In genomic region chr9:38474476-38474875, GRCh38 we compare ENCODE assay signal across 14 cellular contexts. TPM values are rescaled to one million over a fixed set of nuclear protein-coding genes. Genes with fewer than 3 reads are reported as not detected.
A peak's percentile ranks its signal among the peaks of the same experiment; 100 is the strongest.
DNase-seq lines count a peak whose midpoint lies in the region; ATAC-seq, FAIRE-seq and TF ChIP-seq lines count a peak whose summit lies in the region.
"Not testable (repeated sequence)": the region's sequence is repeated elsewhere in the genome, so short reads cannot be mapped to it uniquely, and the experiment has no call there.
"Had no signal": no experiment of that assay in that cellular context is flagged by ENCODE, and none has a peak within 500 bp of the region (broad histone marks: within the 10 kb centered on the region; RNA-seq: fewer than 3 reads in every experiment).

No MANE protein-coding gene starts in this region.

- H2AFZ ChIP-seq in K562 (ENCODE audit: low read depth, low read length); keratinocyte (ENCODE audit: control insufficient read depth, low read length): not testable (repeated sequence)
- H2AFZ ChIP-seq in neural progenitor cell (replicated peaks), result peak overlapping the region; percentile 89

- not testable (repeated sequence) for H3K4me2 ChIP-seq in K562 (ENCODE audit: insufficient read depth, low read length); keratinocyte (ENCODE audit: control insufficient read depth, extremely low read depth, insufficient read depth, low read depth, low read length); neural progenitor cell

- H3K27me3 ChIP-seq in K562 (ENCODE audit: control insufficient read depth in 2 of 2, insufficient read depth in 2 of 2, low read length in 2 of 2); keratinocyte (ENCODE audit: control insufficient read depth, extremely low read depth, insufficient read depth, low read length); neural progenitor cell: not testable (repeated sequence)

- not testable (repeated sequence) for H3K36me3 ChIP-seq in K562 (ENCODE audit: control insufficient read depth, insufficient read depth, low read length); keratinocyte (ENCODE audit: control insufficient read depth in 2 of 2, extremely low read depth in 1 of 2, insufficient read depth in 2 of 2, low read length in 2 of 2); neural progenitor cell

- H3K4me3 ChIP-seq in K562; keratinocyte (ENCODE audit: control insufficient read depth in 2 of 3, extremely low read depth in 1 of 3, insufficient read depth in 2 of 3, low read depth in 1 of 3, low read length in 3 of 3); neural progenitor cell: not testable (repeated sequence)

- H3K9me3 Mint-ChIP-seq in neural progenitor cell, result peaks cover 12% of the 10 kb centered on the region

- H3K4me1 Mint-ChIP-seq in neural progenitor cell, result not testable (repeated sequence)

- H3K27ac Mint-ChIP-seq in neural progenitor cell, result not testable (repeated sequence)

- DNase-seq in DMS79 (lab: John Stamatoyannopoulos, UW) (peak; percentile 74), NCI-H1092 (lab: John Stamatoyannopoulos, UW) (peak; percentile 88), NCI-H2081 (lab: John Stamatoyannopoulos, UW) (peak; percentile 65 to 91), NCI-H748 (lab: John Stamatoyannopoulos, UW; ENCODE audit: unreplicated experiment) (peak; percentile 93)
- not testable (repeated sequence) for DNase-seq in K562 (ENCODE audit: extremely low read depth in 1 of 4, low spot score in 3 of 4); keratinocyte (ENCODE audit: low read depth, low spot score); neural progenitor cell (ENCODE audit: low spot score)

- not testable (repeated sequence) for H3K27me3 Mint-ChIP-seq in neural progenitor cell (ENCODE audit: insufficient read depth, low read depth)

- H4K20me1 ChIP-seq in K562 (replicated peaks; ENCODE audit: control insufficient read depth, insufficient read depth, low read length); keratinocyte (ENCODE audit: control insufficient read depth, extremely low read depth, insufficient read depth, low read length); neural progenitor cell (ENCODE audit: low read depth): not testable (repeated sequence)

- H3F3A ChIP-seq in neural progenitor cell (ENCODE audit: low read depth), result not testable (repeated sequence)

- TF ChIP-seq POLR2A in K562 (conservative IDR thresholded peaks at IDR 0.05), result not testable (repeated sequence)

- intact Hi-C loops in K562 (cut with micrococcal nuclease), result not testable (repeated sequence)

- H3K79me2 ChIP-seq in K562 (ENCODE audit: control insufficient read depth, insufficient read depth, low read length); keratinocyte (ENCODE audit: control insufficient read depth, insufficient read depth, low read length); neural progenitor cell (ENCODE audit: low read depth): not testable (repeated sequence)

- not testable (repeated sequence) for H3K27ac ChIP-seq in K562 (ENCODE audit: extremely low read depth, low read depth, low read length); keratinocyte (ENCODE audit: control insufficient read depth, insufficient read depth, low read length); neural progenitor cell

- BruUV-seq in K562 (replicated peaks; lab: Mats Ljungman, UMichigan), result not testable (repeated sequence)

- CTCF ChIA-PET in K562 (lab: Yijun Ruan, JAX; ENCODE audit: low intra/inter-chr PET ratio), result not testable (repeated sequence)

- ATAC-seq in K562, result not testable (repeated sequence)

- TF ChIP-seq RAD21 in K562 (CRISPR knock-in tag; conservative IDR thresholded peaks at IDR 0.05 in 1 of 2, IDR thresholded peaks at IDR 0.05 in 1 of 2), result not testable (repeated sequence)

- H3K36me3 Mint-ChIP-seq in neural progenitor cell, result not testable (repeated sequence)

- peak; percentile 42 for FAIRE-seq in K562 (lab: Jason Lieb, UNC)
- peak; percentile 97 for FAIRE-seq in keratinocyte (lab: Jason Lieb, UNC)

- WGBS in K562 (ENCODE audit: insufficient coverage, low coverage, missing lambda C conversion rate), result 50% methylated on average over 4 of the region's 4 CpGs

- TF ChIP-seq CTCF in K562 (IDR thresholded peaks at IDR 0.05 in 2 of 3, conservative IDR thresholded peaks at IDR 0.05 in 1 of 3; ENCODE audit: insufficient read depth in 2 of 3, low read depth in 1 of 3, low read length in 3 of 3); keratinocyte (optimal IDR thresholded peaks at IDR 0.05 in 1 of 3, IDR thresholded peaks at IDR 0.05 in 1 of 3, conservative IDR thresholded peaks at IDR 0.05 in 1 of 3; ENCODE audit: extremely low read depth in 1 of 3, insufficient read depth in 2 of 3, low read length in 3 of 3); neural progenitor cell (IDR thresholded peaks at IDR 0.05): not testable (repeated sequence)

- not testable (repeated sequence) for H3K4me3 Mint-ChIP-seq in neural progenitor cell

- POLR2A ChIA-PET in K562 (lab: Yijun Ruan, JAX), result interaction anchor here (0.6 kb wide), 2 partner anchors 21 to 45 kb away, joined by 3 read pairs; no protein-coding TSS in a partner anchor

- not testable (repeated sequence) for H3K4me1 ChIP-seq in K562 (replicated peaks in 1 of 2; ENCODE audit: control insufficient read depth in 2 of 2, insufficient read depth in 2 of 2, low read length in 2 of 2); keratinocyte (ENCODE audit: control insufficient read depth, extremely low read depth, insufficient read depth, low read length); neural progenitor cell

- dilution Hi-C loops in keratinocyte (cut with MboI; ENCODE audit: extremely low pct_ligation_motif_present, low sequenced_read_pairs), result not testable (repeated sequence)

- not testable (repeated sequence) for H3K9me3 ChIP-seq in K562 (replicated peaks; ENCODE audit: control insufficient read depth, insufficient read depth, low read depth, low read length); keratinocyte (ENCODE audit: control insufficient read depth, low read depth, low read length); neural progenitor cell (ENCODE audit: low read depth)

- in situ Hi-C loops in K562 (cut with MboI), result not testable (repeated sequence)

- not testable (repeated sequence) for H3K9me1 ChIP-seq in K562 (ENCODE audit: control insufficient read depth, insufficient read depth, low read length); keratinocyte (ENCODE audit: control insufficient read depth, extremely low read depth, insufficient read depth, low read length)

- not testable (repeated sequence) for TF ChIP-seq EP300 in K562 (IDR thresholded peaks at IDR 0.05; ENCODE audit: low read length)

- not testable (repeated sequence) for H3K9ac ChIP-seq in K562 (ENCODE audit: insufficient read depth in 1 of 2, low read depth in 2 of 2, low read length in 2 of 2); keratinocyte (ENCODE audit: control insufficient read depth, extremely low read depth, insufficient read depth, low read length); neural progenitor cell

RNA-seq across cellular contexts. Expression of gene IGFBPL1, which starts 50.2 kb away (rescaled TPM):
- not detected in 2 replicates for total RNA-seq in K562 (2011; cell fraction: chromatin; rRNA removed; ENCODE audit: low replicate concordance)
- not detected in 2 replicates for total RNA-seq in K562 (2011; cell fraction: nucleolus; rRNA removed)
- not detected in 2 replicates for total RNA-seq in K562 (2011; cell fraction: nucleoplasm; rRNA removed)
- total RNA-seq in K562 (2014; rRNA removed) (not detected in 2 replicates), K562 (2014; rRNA removed; fragmentation: Illumina TruSeq; extraction: Trizol) (not detected in 2 replicates), K562 (2015; rRNA removed; fragmentation: Illumina TruSeq; extraction: Trizol) (not detected in 2 replicates), K562 (2021) (not detected in 2 replicates), neural progenitor cell (ENCODE audit: low replicate concordance) (26.6 and 43.2 TPM in 2 replicates)
- polyA plus RNA-seq in K562 (2011; rRNA removed) (not detected in 2 replicates), K562 (2014; fragmentation: Illumina TruSeq; extraction: Trizol) (not detected in 2 replicates), K562 (2014; fragmentation: Nextera tagmentation; extraction: Ambion mirVana) (not detected), K562 (2014; rRNA removed) (not detected in 2 replicates), keratinocyte (not detected in 3 replicates)
- polyA plus RNA-seq in K562 (2011; cell fraction: cytosol; rRNA removed), result not detected in 2 replicates
- polyA plus RNA-seq in K562 (2011; cell fraction: nucleus; rRNA removed), result not detected in 2 replicates
- polyA plus RNA-seq in K562 (2012), result not detected in 2 replicates
- not detected in 2 replicates for polyA minus RNA-seq in K562 (2011; rRNA and poly(A)+ RNA removed)
- not detected in 2 replicates for polyA minus RNA-seq in K562 (2011; cell fraction: cytosol; rRNA and poly(A)+ RNA removed)
- not detected in 2 replicates for polyA minus RNA-seq in K562 (2011; cell fraction: nucleus; rRNA and poly(A)+ RNA removed)
- not detected for polyA plus RNA-seq in keratinocyte (2011; ENCODE audit: low read depth)
- polyA plus RNA-seq in keratinocyte (2011; cell fraction: cytosol; rRNA removed), result not detected in 2 replicates
- 0.13 TPM in 1 of 2 replicates, not detected in the other for polyA plus RNA-seq in keratinocyte (2011; cell fraction: nucleus; rRNA removed)
- polyA plus RNA-seq in keratinocyte (2012; ENCODE audit: low replicate concordance), result 0.14 TPM in 1 of 2 replicates, not detected in the other
- polyA minus RNA-seq in keratinocyte, result 0.58 TPM in 1 of 3 replicates, not detected in the others
- not detected for polyA minus RNA-seq in keratinocyte (2011; cell fraction: cytosol; rRNA and poly(A)+ RNA removed)
- polyA minus RNA-seq in keratinocyte (2011; cell fraction: nucleus; rRNA and poly(A)+ RNA removed), result not detected in 2 replicates
- total RNA-seq: activated T-helper 17 cell treated with anti-CD3 and anti-CD28 coated beads, Interleukin-2, amount 50 U/mL, for 72 hours; esophagus squamous epithelium; natural killer cell; subcutaneous adipose tissue; T-cell; transverse colon had no signal
- polyA plus RNA-seq: heart left ventricle had no signal

Comparison
In these comparisons a context has a peak if more than half of its experiments do, and no peak if none do; other contexts are left out.
1. RNA of gene IGFBPL1, which starts 50.2 kb away (total RNA-seq): 26.6 to 43.2 TPM in neural progenitor cell; not detected in K562; every median in the first group is over 10 times any median in the second.